In the genomic region with DNA sequence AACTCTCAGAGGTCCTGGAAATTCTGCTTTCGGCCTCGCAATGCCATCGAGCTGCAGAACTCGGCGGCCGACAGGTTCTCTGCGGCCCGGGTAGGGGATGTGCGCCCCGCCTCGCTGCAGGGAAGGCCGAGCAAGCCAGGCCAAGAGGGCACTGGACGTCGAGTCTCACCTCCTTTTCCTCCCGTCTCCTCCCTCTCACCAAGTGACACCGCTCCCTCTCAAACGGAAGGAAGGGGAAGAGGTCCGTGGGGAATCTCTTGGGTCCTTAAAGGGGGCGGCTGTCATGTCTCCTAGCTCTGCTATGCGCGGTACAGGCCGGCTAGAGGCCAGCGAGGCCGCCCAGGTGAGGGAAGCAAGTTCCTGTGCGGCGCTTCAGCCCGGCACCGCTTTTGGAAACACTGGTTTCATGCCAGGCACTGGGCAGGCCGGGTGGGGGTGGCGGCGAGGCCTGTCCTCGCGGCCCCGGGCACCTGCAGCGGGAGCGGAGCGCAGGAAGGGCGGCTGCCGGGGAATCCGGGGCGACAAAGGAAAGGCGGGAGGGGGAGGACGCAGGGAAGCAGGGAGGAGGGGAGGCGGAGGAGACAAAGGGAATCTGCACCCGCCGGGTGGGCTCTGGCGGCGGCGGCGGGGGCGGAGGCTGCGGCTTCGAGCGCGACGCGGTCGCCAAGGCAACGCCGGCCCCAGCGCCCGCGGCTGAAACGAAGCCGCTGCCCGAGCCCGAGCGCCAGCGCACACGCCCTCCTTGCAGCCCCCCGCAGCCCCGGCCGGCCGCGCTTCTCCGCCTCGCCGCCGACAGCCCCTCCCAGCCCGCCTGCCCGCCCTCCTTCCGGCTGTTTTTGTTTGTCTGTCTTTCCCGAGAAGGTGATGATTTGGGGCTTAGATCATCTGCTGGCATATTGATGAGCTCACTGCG, we compare ENCODE assay signal across 8 cellular contexts. TPM values are rescaled to one million over a fixed set of nuclear protein-coding genes. Genes with fewer than 3 reads are reported as not detected.
A peak's percentile ranks its signal among the peaks of the same experiment; 100 is the strongest.
DNase-seq lines count a peak whose midpoint lies in the region; ATAC-seq and TF ChIP-seq lines count a peak whose summit lies in the region.

No MANE protein-coding gene starts in this region.

- intact Hi-C loops in body of pancreas (cut with DNase I) = no loop called here

- H3K36me3 ChIP-seq in body of pancreas (replicated peaks in 1 of 2; ENCODE audit: insufficient read depth in 1 of 2, low read depth in 2 of 2) (no peaks in the 10 kb centered on the region), iPS-18a (ENCODE audit: control insufficient read depth, low read depth, low read length) (no peaks in the 10 kb centered on the region)

- H3K4me1 ChIP-seq in body of pancreas (peaks cover 13% of the 10 kb centered on the region), iPS-18a (ENCODE audit: control insufficient read depth, low read depth, low read length) (peaks cover 71% of the 10 kb centered on the region)

- peak overlapping the region; percentile 71 to 82 (median 82) for H3K4me3 Mint-ChIP-seq in T-cell

- peak overlapping the region in 1 of 4 donors; percentile 10 for H3K27ac ChIP-seq in body of pancreas
- peak overlapping the region; percentile 56 for H3K27ac ChIP-seq in iPS-18a (ENCODE audit: low read length)

- DNase-seq in COLO668 (lab: John Stamatoyannopoulos, UW; ENCODE audit: unreplicated experiment) = peak; percentile 60
- no peak for DNase-seq in Jurkat, Clone E6-1 (ENCODE audit: low read depth, low spot score)
- DNase-seq in T-cell = peak in 33 of 34 experiments; percentile 40 to 77 (median 58)
- peak; percentile 24 to 42 (median 34) for DNase-seq in body of pancreas
- DNase-seq in stimulated activated CD4-positive, alpha-beta T cell treated with anti-CD3 and anti-CD28 coated beads, Interleukin-15, amount 100 ng/mL, for 24 hours = peak; percentile 75

- H3K4me3 ChIP-seq in Jurkat, Clone E6-1 (ENCODE audit: low read length) = peak overlapping the region; percentile 48
- H3K4me3 ChIP-seq in body of pancreas (no peak overlapping the region), iPS-18a (ENCODE audit: low read length) (peak overlapping the region; percentile 63)

- H3K27ac Mint-ChIP-seq in T-cell = peak overlapping the region; percentile 94 to 97

- H3K27me3 ChIP-seq in body of pancreas = no peaks in the 10 kb centered on the region
- H3K27me3 ChIP-seq in iPS-18a (ENCODE audit: control insufficient read depth, insufficient read depth, low read length) = peaks cover 7% of the 10 kb centered on the region

- POLR2A ChIA-PET in T-cell (lab: Charles Lee) = interaction anchor here (0.6 to 0.7 kb wide), 4 partner anchors 11 to 361 kb away, joined by 4 to 9 read pairs (median 4); no protein-coding TSS in a partner anchor

- ATAC-seq in T-cell (replicated peaks in 1 of 4) (peak; percentile 53 to 81 (median 68)), body of pancreas (peak; percentile 63), GM21528 (IDR thresholded peaks at IDR 0.05; ENCODE audit: low FRiP score, unreplicated experiment) (no peak), GM21390 (IDR thresholded peaks at IDR 0.05; ENCODE audit: unreplicated experiment) (no peak)

- WGBS in body of pancreas, 2 donors = 16 to 56% methylated on average over 22 to 82 of the region's 84 CpGs

- TF ChIP-seq CTCF in body of pancreas (IDR thresholded peaks at IDR 0.05) = no peak

- H3K36me3 Mint-ChIP-seq in T-cell = no peaks in the 10 kb centered on the region

- CTCF ChIA-PET in T-cell (lab: Charles Lee) = interaction anchor here in 1 of 2 donors (1.0 to 1.2 kb wide), 4 partner anchors 16 to 75 kb away, joined by 3 to 7 read pairs (median 5); partner anchors contain the start of gene PSMD11

- H3K9me3 ChIP-seq in body of pancreas (no peaks in the 10 kb centered on the region), iPS-18a (ENCODE audit: control insufficient read depth, low read depth, low read length) (no peaks in the 10 kb centered on the region)

- H3K4me1 Mint-ChIP-seq in T-cell = peaks cover 72 to 82% (median 76%) of the 10 kb centered on the region in 3 donors

- H3K27me3 Mint-ChIP-seq in T-cell = no peaks in the 10 kb centered on the region

- no peaks in the 10 kb centered on the region for H3K9me3 Mint-ChIP-seq in T-cell

- H3K9ac ChIP-seq in iPS-18a (ENCODE audit: low read length) = peak overlapping the region; percentile 80

- no peak for TF ChIP-seq POLR2A in body of pancreas (IDR thresholded peaks at IDR 0.05)

RNA-seq across cellular contexts. Expression of gene CDK5R1, which starts 32.3 kb away (rescaled TPM):
- 5.6 TPM for polyA plus RNA-seq in Jurkat, Clone E6-1 (2012; ENCODE audit: insufficient read depth, insufficient read length)
- total RNA-seq in T-cell (10 to 100 TPM in 3 of 5 donors, 1 to 10 TPM in 2; 8.1 to 23.8 (median 14.7) TPM), body of pancreas (1 to 10 TPM; 1.0 to 1.6 TPM)

Comparison
In these comparisons a context has a peak if more than half of its experiments do, and no peak if none do; other contexts are left out.
1. H3K4me3 ChIP-seq: peak in Jurkat, Clone E6-1 (single experiment) and iPS-18a (single experiment); none in body of pancreas (0 of 2).
2. ATAC-seq: peak in T-cell (4 of 4) and body of pancreas (single experiment); none in GM21528 (single experiment) and GM21390 (single experiment).